Comparison of ENCODE assay signal across 22 cellular contexts in genomic region chr2:108921096-108922030, GRCh38.
DNase-seq lines count a peak whose midpoint lies in the region; ATAC-seq, FAIRE-seq and TF ChIP-seq lines count a peak whose summit lies in the region.
"Had no signal": no experiment of that assay in that cellular context is flagged by ENCODE, and none has a peak within 500 bp of the region (broad histone marks: within the 10 kb centered on the region; RNA-seq: fewer than 3 reads in every experiment).

No MANE protein-coding gene starts in this region.

- ATAC-seq in PC-3 (no peak), HG03095 (IDR thresholded peaks at IDR 0.05; ENCODE audit: unreplicated experiment) (no peak)
- ATAC-seq: GM23338, Panc1 had no signal

- H3K4me2 ChIP-seq in PC-3 (ENCODE audit: low read length), result peak overlapping the region; percentile 74; the same call in 1 of the 2 replicates
- H3K4me2 ChIP-seq in keratinocyte (ENCODE audit: control insufficient read depth, extremely low read depth, insufficient read depth, low read depth, low read length), result peak overlapping the region; percentile 61
- H3K4me2 ChIP-seq: GM23338, KMS-11 had no signal

- DNase-seq in PC-3, result peak; percentile 13
- peak; percentile 55 for DNase-seq in chondrocyte (ENCODE audit: low spot score)
- DNase-seq in keratinocyte (ENCODE audit: low read depth, low spot score), result no peak
- peak; percentile 64 for DNase-seq in spleen
- DNase-seq in germinal center (ENCODE audit: low spot score), result no peak
- DNase-seq in activated CD4-positive, CD25-positive, alpha-beta regulatory T cell (lab: John Stamatoyannopoulos, UW), result no peak
- DNase-seq: ACHN, Calu3, DND-41, GDM1, MM.1S, NCI-H1105 treated with DMSO at 0.1 percent for 48 hours, NCI-H1930, NCI-H2171, NCI-H774, SIG-M5 had no signal

- no peak for FAIRE-seq in keratinocyte (lab: Jason Lieb, UNC)

- H3K4me3 ChIP-seq in PC-3 (ENCODE audit: low read length), result no peak overlapping the region
- H3K4me3 ChIP-seq in keratinocyte (ENCODE audit: control insufficient read depth in 2 of 3, extremely low read depth in 1 of 3, insufficient read depth in 2 of 3, low read depth in 1 of 3, low read length in 3 of 3), result no peak overlapping the region
- H3K4me3 ChIP-seq in spleen, result no peak overlapping the region
- H3K4me3 ChIP-seq: GM23338 had no signal

- TF ChIP-seq CTCF in PC-3 (conservative IDR thresholded peaks at IDR 0.05; ENCODE audit: low read depth, low read length), result no peak
- no peak for TF ChIP-seq CTCF in chondrocyte (IDR thresholded peaks at IDR 0.05)
- TF ChIP-seq CTCF in keratinocyte (optimal IDR thresholded peaks at IDR 0.05 in 1 of 3, IDR thresholded peaks at IDR 0.05 in 1 of 3, conservative IDR thresholded peaks at IDR 0.05 in 1 of 3; ENCODE audit: extremely low read depth in 1 of 3, insufficient read depth in 2 of 3, low read length in 3 of 3), result no peak
- no peak for TF ChIP-seq CTCF in spleen (IDR thresholded peaks at IDR 0.05 in 8 of 11, conservative IDR thresholded peaks at IDR 0.05 in 3 of 11)

- H3K4me1 Mint-ChIP-seq in chondrocyte (ENCODE audit: low read depth), result no peaks in the 10 kb centered on the region
- H3K4me1 Mint-ChIP-seq: B cell had no signal

- 77 to 89% (median 78%) methylated on average over 12 to 16 of the region's 16 CpGs for WGBS in spleen, 5 donors

- H3K79me2 ChIP-seq in PC-3 (ENCODE audit: low read length), result no peaks in the 10 kb centered on the region
- H3K79me2 ChIP-seq in keratinocyte (ENCODE audit: control insufficient read depth, insufficient read depth, low read length), result no peaks in the 10 kb centered on the region

- no peaks in the 10 kb centered on the region for H3F3A ChIP-seq in PC-3 (ENCODE audit: low read length, unreplicated experiment)

- H3K27ac ChIP-seq in PC-3 (ENCODE audit: low read length) (peak overlapping the region; percentile 33), keratinocyte (ENCODE audit: control insufficient read depth, insufficient read depth, low read length) (peak overlapping the region; percentile 8), spleen (no peak overlapping the region)
- H3K27ac ChIP-seq: KMS-11 had no signal

- dilution Hi-C loops in keratinocyte (cut with MboI; ENCODE audit: extremely low pct_ligation_motif_present, low sequenced_read_pairs), result no loop called here

- H3K36me3 ChIP-seq in PC-3 (ENCODE audit: low read depth, low read length) (no peaks in the 10 kb centered on the region), keratinocyte (ENCODE audit: control insufficient read depth in 2 of 2, extremely low read depth in 1 of 2, insufficient read depth in 2 of 2, low read length in 2 of 2) (no peaks in the 10 kb centered on the region), spleen (no peaks in the 10 kb centered on the region)

- no peaks in the 10 kb centered on the region for H3K9me1 ChIP-seq in keratinocyte (ENCODE audit: control insufficient read depth, extremely low read depth, insufficient read depth, low read length)

- POLR2A ChIA-PET in PC-3 (lab: Charles Lee; ENCODE audit: unreplicated experiment), result no interaction called here

- no peaks in the 10 kb centered on the region for H3K9me3 ChIP-seq in PC-3 (ENCODE audit: low read length)
- no peaks in the 10 kb centered on the region for H3K9me3 ChIP-seq in keratinocyte (ENCODE audit: control insufficient read depth, low read depth, low read length)
- H3K9me3 ChIP-seq in spleen, result no peaks in the 10 kb centered on the region

- H3K9me3 Mint-ChIP-seq in chondrocyte (ENCODE audit: low read depth), result no peaks in the 10 kb centered on the region
- H3K9me3 Mint-ChIP-seq: CD4-positive, alpha-beta T cell; GM23338 had no signal

- H2AFZ ChIP-seq in PC-3 (ENCODE audit: low read length) (no peak overlapping the region), keratinocyte (ENCODE audit: control insufficient read depth, low read length) (no peak overlapping the region)
- H2AFZ ChIP-seq: GM23338 had no signal

- no peaks in the 10 kb centered on the region for H3K9me2 ChIP-seq in PC-3 (replicated peaks; ENCODE audit: low read length)

- CTCF ChIA-PET in PC-3 (lab: Charles Lee), result interaction anchor here (0.6 kb wide), 1 partner anchor 21 kb away, joined by 3 read pairs; no protein-coding TSS in a partner anchor

- H3K4me1 ChIP-seq in PC-3 (ENCODE audit: insufficient read depth, low read length) (peaks cover 31% of the 10 kb centered on the region), keratinocyte (ENCODE audit: control insufficient read depth, extremely low read depth, insufficient read depth, low read length) (peaks cover 29% of the 10 kb centered on the region), spleen (no peaks in the 10 kb centered on the region)

- no peak overlapping the region for H3K4me3 Mint-ChIP-seq in chondrocyte (ENCODE audit: unreplicated experiment)
- H3K4me3 Mint-ChIP-seq: B cell; CD4-positive, alpha-beta T cell; GM23338 had no signal

- intact Hi-C loops in PC-3 (cut with micrococcal nuclease) (loop anchor here (10.0 kb wide), 2 partner anchors 67 to 203 kb away; partner anchors contain the start of gene SH3RF3), spleen (cut with DNase I; ENCODE audit: low total_unique reads) (no loop called here)

- no peak overlapping the region for H3K9ac ChIP-seq in PC-3 (ENCODE audit: low read length)
- no peak overlapping the region for H3K9ac ChIP-seq in keratinocyte (ENCODE audit: control insufficient read depth, extremely low read depth, insufficient read depth, low read length)
- H3K9ac ChIP-seq: KMS-11 had no signal

- no peaks in the 10 kb centered on the region for H3K36me3 Mint-ChIP-seq in chondrocyte (ENCODE audit: low read depth)

- TF ChIP-seq POLR2A in spleen (IDR thresholded peaks at IDR 0.05), result no peak

- no peak overlapping the region for H3K27ac Mint-ChIP-seq in chondrocyte (ENCODE audit: unreplicated experiment)
- H3K27ac Mint-ChIP-seq: B cell; CD4-positive, alpha-beta T cell; GM23338 had no signal

- no peaks in the 10 kb centered on the region for H4K20me1 ChIP-seq in PC-3 (ENCODE audit: low read length)
- H4K20me1 ChIP-seq in keratinocyte (ENCODE audit: control insufficient read depth, extremely low read depth, insufficient read depth, low read length), result peaks cover 13% of the 10 kb centered on the region

- H3K27me3 ChIP-seq in PC-3 (ENCODE audit: low read length) (no peaks in the 10 kb centered on the region), keratinocyte (ENCODE audit: control insufficient read depth, extremely low read depth, insufficient read depth, low read length) (peaks cover 35% of the 10 kb centered on the region), spleen (replicated peaks in 1 of 7) (peaks cover 0 to 4% (median 0%) of the 10 kb centered on the region in 7 donors)

- no TSS peak for BruUV-seq in PC-3 (replicated peaks; lab: Mats Ljungman, UMichigan)

- peaks cover 40% of the 10 kb centered on the region for H3K27me3 Mint-ChIP-seq in chondrocyte (ENCODE audit: low read depth)
- H3K27me3 Mint-ChIP-seq: B cell; CD4-positive, alpha-beta T cell had no signal

Comparison
In these comparisons a context has a peak if more than half of its experiments do, and no peak if none do; other contexts are left out.
1. DNase-seq: peak in PC-3 (single experiment), chondrocyte (single experiment) and spleen (single experiment); none in keratinocyte (single experiment), germinal center (single experiment) and activated CD4-positive, CD25-positive, alpha-beta regulatory T cell (0 of 4).
2. H3K27ac ChIP-seq: peak in PC-3 (single experiment) and keratinocyte (single experiment); none in spleen (0 of 8).